32 cellular contexts compared by ENCODE assay signal in the genomic region with DNA sequence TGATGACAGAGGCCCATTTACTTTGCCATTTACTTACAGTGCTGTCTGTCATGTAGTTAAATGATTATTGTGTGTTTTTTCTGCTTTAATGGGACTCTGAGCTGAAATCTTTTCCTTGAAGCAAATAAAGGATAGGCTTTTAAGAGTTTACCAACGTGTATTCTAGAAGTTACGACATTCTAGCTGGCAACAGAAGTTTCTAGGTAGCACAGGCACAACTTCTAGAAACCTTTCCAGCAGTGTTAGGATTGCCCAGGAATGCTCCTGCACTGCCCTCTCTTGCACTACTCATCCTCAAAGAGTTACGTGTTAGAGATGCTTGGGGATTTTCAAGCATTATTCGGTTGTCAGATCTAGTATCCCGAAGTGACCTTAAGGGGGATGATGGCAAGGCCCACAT.
"Had no signal": no experiment of that assay in that cellular context is flagged by ENCODE, and none has a peak within 500 bp of the region (broad histone marks: within the 10 kb centered on the region; RNA-seq: fewer than 3 reads in every experiment).

No MANE protein-coding gene starts in this region.

- H3K27me3 ChIP-seq: Peyer's patch had no signal

- H3K4me1 ChIP-seq: Peyer's patch had no signal

- H3K4me3 ChIP-seq: Peyer's patch had no signal

- H3K9me3 ChIP-seq: Peyer's patch had no signal

- H3K4me1 Mint-ChIP-seq: activated CD4-positive, alpha-beta T cell treated with anti-CD3 and anti-CD28 coated beads, Interleukin-2, amount 10 ng/mL, durations not matched to agents 24 days and 14 days; activated naive CD8-positive, alpha-beta T cell treated with anti-CD3 and anti-CD28 coated beads for 36 hours; activated T-helper 17 cell treated with anti-CD3 and anti-CD28 coated beads, Interleukin-2, amount 50 U/mL, for 72 hours had no signal

- H3K9me3 Mint-ChIP-seq: activated CD4-positive, alpha-beta T cell treated with anti-CD3 and anti-CD28 coated beads, Interleukin-2, amount 10 ng/mL, durations not matched to agents 24 days and 14 days; activated CD8-positive, alpha-beta T cell treated with anti-CD3 and anti-CD28 coated beads for 36 hours; activated naive CD8-positive, alpha-beta T cell treated with anti-CD3 and anti-CD28 coated beads for 36 hours; activated T-cell treated with anti-CD3 and anti-CD28 coated beads, Interleukin-2, amount 50 U/mL, for 72 hours; activated T-helper 17 cell treated with anti-CD3 and anti-CD28 coated beads, Interleukin-2, amount 50 U/mL, for 72 hours had no signal

- H3K36me3 ChIP-seq: WERI-Rb-1 had no signal

- H3K27me3 Mint-ChIP-seq: activated CD4-positive, alpha-beta T cell treated with anti-CD3 and anti-CD28 coated beads, Interleukin-2, amount 10 ng/mL, durations not matched to agents 24 days and 14 days; activated CD8-positive, alpha-beta T cell treated with anti-CD3 and anti-CD28 coated beads for 36 hours; activated naive CD8-positive, alpha-beta T cell treated with anti-CD3 and anti-CD28 coated beads for 36 hours; activated T-helper 17 cell treated with anti-CD3 and anti-CD28 coated beads, Interleukin-2, amount 50 U/mL, for 72 hours had no signal

- H3K27ac ChIP-seq: Peyer's patch, RWPE1, WERI-Rb-1 had no signal

- ATAC-seq: activated CD8-positive, alpha-beta T cell treated with anti-CD3 and anti-CD28 coated beads for 36 hours; activated T-cell treated with anti-CD3 and anti-CD28 coated beads, Interleukin-2, amount 50 U/mL, for 72 hours; activated T-helper 17 cell treated with anti-CD3 and anti-CD28 coated beads, Interleukin-2, amount 50 U/mL, for 72 hours had no signal

- H3K27ac Mint-ChIP-seq: activated CD4-positive, alpha-beta T cell treated with anti-CD3 and anti-CD28 coated beads, Interleukin-2, amount 10 ng/mL, durations not matched to agents 24 days and 14 days; activated CD8-positive, alpha-beta T cell treated with anti-CD3 and anti-CD28 coated beads for 36 hours; activated naive CD8-positive, alpha-beta T cell treated with anti-CD3 and anti-CD28 coated beads for 36 hours; activated T-cell treated with anti-CD3 and anti-CD28 coated beads, Interleukin-2, amount 50 U/mL, for 72 hours; activated T-helper 17 cell treated with anti-CD3 and anti-CD28 coated beads, Interleukin-2, amount 50 U/mL, for 72 hours had no signal

- H3K4me3 Mint-ChIP-seq: activated CD4-positive, alpha-beta T cell treated with anti-CD3 and anti-CD28 coated beads, Interleukin-2, amount 10 ng/mL, durations not matched to agents 24 days and 14 days; activated CD8-positive, alpha-beta T cell treated with anti-CD3 and anti-CD28 coated beads for 36 hours; activated naive CD8-positive, alpha-beta T cell treated with anti-CD3 and anti-CD28 coated beads for 36 hours; activated T-cell treated with anti-CD3 and anti-CD28 coated beads, Interleukin-2, amount 50 U/mL, for 72 hours; activated T-helper 17 cell treated with anti-CD3 and anti-CD28 coated beads, Interleukin-2, amount 50 U/mL, for 72 hours had no signal

- DNase-seq: activated CD4-positive, alpha-beta T cell treated with anti-CD3 and anti-CD28 coated beads for 1 hour; activated CD4-positive, alpha-beta T cell treated with anti-CD3 and anti-CD28 coated beads, Interleukin-2, amount 10 ng/mL, durations not matched to agents 24 days and 14 days; activated CD4-positive, alpha-beta T cell treated with anti-CD3 and anti-CD28 coated beads, Interleukin-2, amount 50 U/mL, for 4 hours; activated CD4-positive, CD25-positive, alpha-beta regulatory T cell; activated CD8-positive, alpha-beta T cell treated with anti-CD3 and anti-CD28 coated beads for 36 hours; activated effector memory CD4-positive, alpha-beta T cell treated with anti-CD3 and anti-CD28 coated beads, Interleukin-2, amount 50 U/mL, for 16 hours; activated naive CD4-positive, alpha-beta T cell; activated naive CD4-positive, alpha-beta T cell treated with anti-CD3 and anti-CD28 coated beads, Interleukin-2, amount 50 U/mL, for 16 hours; activated naive CD8-positive, alpha-beta T cell treated with anti-CD3 and anti-CD28 coated beads for 36 hours; activated T-cell treated with anti-CD3 and anti-CD28 coated beads, Interleukin-2, amount 50 U/mL, for 1 hour; activated T-cell treated with anti-CD3 and anti-CD28 coated beads, Interleukin-2, amount 50 U/mL, for 72 hours; amniotic stem cell; aorta; cerebellar nuclear complex; Karpas-422; KBM-7; MM.1S; MV-4-11; NCI-H1092; NCI-H1436 treated with DMSO at 0.1 percent for 48 hours; NCI-H1694 treated with DMSO at 0.1 percent for 48 hours; NCI-H2029; NCI-H345; NCI-H524 treated with DMSO at 0.1 percent for 48 hours; Peyer's patch; SW 1271; T-helper 1 cell; T-helper 2 cell; T-helper 9 cell; WERI-Rb-1 had no signal
